1 cellular context compared by ENCODE assay signal in genomic region chr15:43370975-43371974, GRCh38.
TF ChIP-seq lines count a peak whose summit lies in the region.

TSS of gene TUBGCP4 (plus strand) at chr15:43371101. CDS start at chr15:43371355, 254 bp downstream.
TSS of gene ZSCAN29 (minus strand) at chr15:43371043. CDS start at chr15:43369913, 1,130 bp downstream.

TF ChIP-seq in HEK293, 187 proteins besides CTCF, POLR2A, EP300 and RAD21 (continued from another document):
- TF ChIP-seq ZBTB11 (tag by site-specific recombination; conservative IDR thresholded peaks at IDR 0.05; ENCODE audit: low read depth), result peak; percentile 97
- peak; percentile 39; the same call in 1 of the 2 replicates for TF ChIP-seq PRDM1 (tag by site-specific recombination; IDR thresholded peaks at IDR 0.05)
- TF ChIP-seq ZNF223 (tag by site-specific recombination; IDR thresholded peaks at IDR 0.05), result no peak
- no peak for TF ChIP-seq ZNF514 (tag by site-specific recombination; IDR thresholded peaks at IDR 0.05)
- peak; percentile 76 for TF ChIP-seq PATZ1 (tag by site-specific recombination; IDR thresholded peaks at IDR 0.05)
- TF ChIP-seq ZNF394 (tag by site-specific recombination; IDR thresholded peaks at IDR 0.05; ENCODE audit: borderline replicate concordance), result peak; percentile 98
- TF ChIP-seq ZNF645 (tag by site-specific recombination; IDR thresholded peaks at IDR 0.05), result no peak
- no peak for TF ChIP-seq ZNF423 (tag by site-specific recombination; IDR thresholded peaks at IDR 0.05)
